In the genomic region with DNA sequence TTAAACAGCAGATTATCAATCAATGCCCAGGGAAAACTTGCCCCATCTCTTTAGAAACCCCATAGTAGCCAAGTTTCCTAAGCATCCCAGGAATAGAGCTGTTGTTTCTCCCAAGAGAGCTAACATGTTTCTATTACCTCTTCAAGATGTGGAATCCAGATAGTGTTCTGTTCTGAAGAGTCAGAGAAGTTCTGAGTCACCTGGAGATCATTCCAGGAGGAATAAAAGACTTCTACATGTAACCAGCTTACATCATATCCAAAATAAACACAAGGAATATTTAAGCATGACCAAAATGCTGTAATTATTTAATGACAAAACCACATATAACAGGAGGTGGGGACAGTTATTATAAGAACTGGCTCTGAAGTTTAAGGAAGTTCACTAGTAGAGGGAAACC, we compare ENCODE assay signal across 17 cellular contexts. TPM values are rescaled to one million over a fixed set of nuclear protein-coding genes. Genes with fewer than 3 reads are reported as not detected.
DNase-seq lines count a peak whose midpoint lies in the region; TF ChIP-seq lines count a peak whose summit lies in the region.
"Had no signal": no experiment of that assay in that cellular context is flagged by ENCODE, and none has a peak within 500 bp of the region (broad histone marks: within the 10 kb centered on the region; RNA-seq: fewer than 3 reads in every experiment).

No MANE protein-coding gene starts in this region.

- no peaks in the 10 kb centered on the region for H3K9me3 ChIP-seq in Karpas-422 (ENCODE audit: low read length)
- H3K9me3 ChIP-seq in breast epithelium: no peaks in the 10 kb centered on the region
- no peaks in the 10 kb centered on the region for H3K9me3 ChIP-seq in parathyroid adenoma (ENCODE audit: control insufficient read depth, low read length)
- H3K9me3 ChIP-seq: body of pancreas, gastroesophageal sphincter, SJCRH30, vagina had no signal

- no peak overlapping the region for H3K9ac ChIP-seq in Karpas-422 (ENCODE audit: low read length)
- no peak overlapping the region for H3K9ac ChIP-seq in parathyroid adenoma

- H3K27ac Mint-ChIP-seq in activated naive CD4-positive, alpha-beta T cell treated with anti-CD3 and anti-CD28 coated beads, Interleukin-2, amount 10 ng/mL, durations not matched to agents 7 days and 5 days: peak overlapping the region; percentile 50
- H3K27ac Mint-ChIP-seq in activated naive CD4-positive, alpha-beta T cell treated with anti-CD3 and anti-CD28 coated beads for 36 hours: no peak overlapping the region
- H3K27ac Mint-ChIP-seq in CD14-positive monocyte: no peak overlapping the region
- H3K27ac Mint-ChIP-seq: stimulated activated naive B cell treated with anti-CD40 and anti-IgM and Interleukin-4, amounts not matched to agents 10 μg/mL and 1 μg/mL and 100 μg/mL, for 72 hours had no signal

- DNase-seq in activated naive CD4-positive, alpha-beta T cell treated with anti-CD3 and anti-CD28 coated beads, Interleukin-2, amount 10 ng/mL, durations not matched to agents 7 days and 5 days: no peak
- no peak for DNase-seq in activated naive CD4-positive, alpha-beta T cell treated with anti-CD3 and anti-CD28 coated beads for 36 hours
- DNase-seq in Karpas-422: no peak
- no peak for DNase-seq in breast epithelium (ENCODE audit: low spot score in 2 of 2)
- no peak for DNase-seq in SK-N-DZ (ENCODE audit: low spot score)
- DNase-seq in CD14-positive monocyte (ENCODE audit: low spot score): no peak
- no peak for DNase-seq in RWPE1 (ENCODE audit: low spot score)
- DNase-seq: body of pancreas; left colon; NCI-H187 treated with DMSO at 0.1 percent for 48 hours; NCI-H748 treated with DMSO at 0.1 percent for 48 hours; SJCRH30; stimulated activated CD4-positive, alpha-beta T cell treated with anti-CD3 and anti-CD28 coated beads, Interleukin-4, amount 100 ng/mL, for 24 hours; stimulated activated naive B cell treated with anti-CD40 and anti-IgM and Interleukin-4, amounts not matched to agents 10 μg/mL and 1 μg/mL and 100 μg/mL, for 72 hours had no signal

- H3K4me2 ChIP-seq in Karpas-422 (ENCODE audit: low read depth, low read length, poor library complexity, severe bottlenecking): peak overlapping the region; percentile 38
- H3K4me2 ChIP-seq in parathyroid adenoma (ENCODE audit: low read length): no peak overlapping the region

- H3K9me3 Mint-ChIP-seq in activated naive CD4-positive, alpha-beta T cell treated with anti-CD3 and anti-CD28 coated beads, Interleukin-2, amount 10 ng/mL, durations not matched to agents 7 days and 5 days: no peaks in the 10 kb centered on the region
- H3K9me3 Mint-ChIP-seq in activated naive CD4-positive, alpha-beta T cell treated with anti-CD3 and anti-CD28 coated beads for 36 hours: no peaks in the 10 kb centered on the region
- peaks cover 0 to 2% (median 0%) of the 10 kb centered on the region in 7 donors for H3K9me3 Mint-ChIP-seq in CD14-positive monocyte
- H3K9me3 Mint-ChIP-seq: stimulated activated naive B cell treated with anti-CD40 and anti-IgM and Interleukin-4, amounts not matched to agents 10 μg/mL and 1 μg/mL and 100 μg/mL, for 72 hours had no signal

- H3K36me3 Mint-ChIP-seq in activated naive CD4-positive, alpha-beta T cell treated with anti-CD3 and anti-CD28 coated beads, Interleukin-2, amount 10 ng/mL, durations not matched to agents 7 days and 5 days: no peaks in the 10 kb centered on the region
- H3K36me3 Mint-ChIP-seq in activated naive CD4-positive, alpha-beta T cell treated with anti-CD3 and anti-CD28 coated beads for 36 hours (ENCODE audit: low read depth): no peaks in the 10 kb centered on the region
- no peaks in the 10 kb centered on the region for H3K36me3 Mint-ChIP-seq in CD14-positive monocyte
- H3K36me3 Mint-ChIP-seq: stimulated activated naive B cell treated with anti-CD40 and anti-IgM and Interleukin-4, amounts not matched to agents 10 μg/mL and 1 μg/mL and 100 μg/mL, for 72 hours had no signal

- H3K27me3 Mint-ChIP-seq in activated naive CD4-positive, alpha-beta T cell treated with anti-CD3 and anti-CD28 coated beads, Interleukin-2, amount 10 ng/mL, durations not matched to agents 7 days and 5 days: peaks cover 27% of the 10 kb centered on the region
- no peaks in the 10 kb centered on the region for H3K27me3 Mint-ChIP-seq in activated naive CD4-positive, alpha-beta T cell treated with anti-CD3 and anti-CD28 coated beads for 36 hours (ENCODE audit: low read depth)
- H3K27me3 Mint-ChIP-seq in CD14-positive monocyte (ENCODE audit: low read depth in 3 of 3): peaks cover 1 to 4% (median 2%) of the 10 kb centered on the region in 3 donors

- POLR2A ChIA-PET in RWPE1 (lab: Yijun Ruan, JAX; ENCODE audit: low non-redundant PET): no interaction called here

- H3K27me3 ChIP-seq in Karpas-422 (ENCODE audit: low read length) (no peaks in the 10 kb centered on the region), breast epithelium (no peaks in the 10 kb centered on the region), parathyroid adenoma (ENCODE audit: control insufficient read depth, insufficient read depth, low read length) (no peaks in the 10 kb centered on the region)
- H3K27me3 ChIP-seq: body of pancreas, gastroesophageal sphincter, SJCRH30, vagina had no signal

- H3K4me1 ChIP-seq in Karpas-422 (ENCODE audit: low read length) (peaks cover 4% of the 10 kb centered on the region; the same call in 1 of the 2 replicates), breast epithelium (no peaks in the 10 kb centered on the region), parathyroid adenoma (no peaks in the 10 kb centered on the region)
- H3K4me1 ChIP-seq: SJCRH30, vagina had no signal

- no peaks in the 10 kb centered on the region for H3K36me3 ChIP-seq in Karpas-422 (ENCODE audit: insufficient read depth, low read length)
- no peaks in the 10 kb centered on the region for H3K36me3 ChIP-seq in breast epithelium
- H3K36me3 ChIP-seq in parathyroid adenoma (ENCODE audit: control insufficient read depth, insufficient read depth, low read length): no peaks in the 10 kb centered on the region
- H3K36me3 ChIP-seq: gastroesophageal sphincter, SJCRH30, vagina had no signal

- peaks cover 22% of the 10 kb centered on the region for H3K4me1 Mint-ChIP-seq in activated naive CD4-positive, alpha-beta T cell treated with anti-CD3 and anti-CD28 coated beads, Interleukin-2, amount 10 ng/mL, durations not matched to agents 7 days and 5 days
- peaks cover 10% of the 10 kb centered on the region for H3K4me1 Mint-ChIP-seq in activated naive CD4-positive, alpha-beta T cell treated with anti-CD3 and anti-CD28 coated beads for 36 hours (ENCODE audit: low read depth)
- peaks cover 12% of the 10 kb centered on the region for H3K4me1 Mint-ChIP-seq in CD14-positive monocyte

- no peak for TF ChIP-seq CTCF in breast epithelium (IDR thresholded peaks at IDR 0.05)
- no peak for TF ChIP-seq CTCF in parathyroid adenoma (IDR thresholded peaks at IDR 0.05)
- TF ChIP-seq CTCF in CD14-positive monocyte (IDR thresholded peaks at IDR 0.05): no peak
- TF ChIP-seq CTCF in RWPE1 (conservative IDR thresholded peaks at IDR 0.05; ENCODE audit: low read depth): no peak

- H3K4me3 Mint-ChIP-seq in activated naive CD4-positive, alpha-beta T cell treated with anti-CD3 and anti-CD28 coated beads, Interleukin-2, amount 10 ng/mL, durations not matched to agents 7 days and 5 days: no peak overlapping the region
- no peak overlapping the region for H3K4me3 Mint-ChIP-seq in activated naive CD4-positive, alpha-beta T cell treated with anti-CD3 and anti-CD28 coated beads for 36 hours
- H3K4me3 Mint-ChIP-seq in CD14-positive monocyte: peak overlapping the region in 1 of 2 donors; percentile 37
- H3K4me3 Mint-ChIP-seq: stimulated activated naive B cell treated with anti-CD40 and anti-IgM and Interleukin-4, amounts not matched to agents 10 μg/mL and 1 μg/mL and 100 μg/mL, for 72 hours had no signal

- H3K4me3 ChIP-seq in Karpas-422 (ENCODE audit: low read length) (no peak overlapping the region; the same call in 1 of the 2 replicates), breast epithelium (peak overlapping the region in 2 of 3 donors; percentile 20 to 26), parathyroid adenoma (ENCODE audit: low read depth, low read length) (no peak overlapping the region)
- H3K4me3 ChIP-seq: body of pancreas, gastroesophageal sphincter, SJCRH30, vagina had no signal

- H4K20me1 ChIP-seq in Karpas-422 (ENCODE audit: insufficient read depth, low read depth, low read length): no peaks in the 10 kb centered on the region

- no peak for TF ChIP-seq POLR2A in breast epithelium (IDR thresholded peaks at IDR 0.05)

- H2AFZ ChIP-seq in Karpas-422 (ENCODE audit: low read length): peak overlapping the region; percentile 30; the same call in 1 of the 2 replicates
- H2AFZ ChIP-seq in parathyroid adenoma: peak overlapping the region; percentile 0

- H3K79me2 ChIP-seq in Karpas-422 (ENCODE audit: low read length) (no peaks in the 10 kb centered on the region), parathyroid adenoma (no peaks in the 10 kb centered on the region)

- intact Hi-C loops in activated naive CD4-positive, alpha-beta T cell treated with anti-CD3 and anti-CD28 coated beads for 36 hours (cut with micrococcal nuclease): no loop called here
- intact Hi-C loops in breast epithelium (cut with DNase I; ENCODE audit: low total_unique reads): no loop called here
- intact Hi-C loops in CD14-positive monocyte (cut with micrococcal nuclease): no loop called here

- H3K27ac ChIP-seq in Karpas-422 (ENCODE audit: low read length) (no peak overlapping the region), breast epithelium (peak overlapping the region; percentile 32 to 57), parathyroid adenoma (no peak overlapping the region), RWPE1 (no peak overlapping the region)
- H3K27ac ChIP-seq: gastroesophageal sphincter, SJCRH30, vagina had no signal

- H3K9me2 ChIP-seq in Karpas-422 (replicated peaks; ENCODE audit: insufficient read depth, low read length): no peaks in the 10 kb centered on the region

- CTCF ChIA-PET in activated naive CD4-positive, alpha-beta T cell treated with anti-CD3 and anti-CD28 coated beads, Interleukin-2, amount 10 ng/mL, durations not matched to agents 7 days and 5 days (lab: Charles Lee): interaction anchor here (1.1 to 1.4 kb wide), 3 partner anchors 9 to 553 kb away, joined by 3 to 4 read pairs (median 3); no protein-coding TSS in a partner anchor
- CTCF ChIA-PET in activated naive CD4-positive, alpha-beta T cell treated with anti-CD3 and anti-CD28 coated beads for 36 hours (lab: Charles Lee): interaction anchor here (0.6 to 1.0 kb wide), 3 partner anchors 31 to 467 kb away, joined by 3 to 4 read pairs (median 3); no protein-coding TSS in a partner anchor
- CTCF ChIA-PET in RWPE1 (lab: Yijun Ruan, JAX): interaction anchor here (0.6 kb wide), 1 partner anchor 498 kb away, joined by 3 read pairs; no protein-coding TSS in a partner anchor

RNA-seq across cellular contexts. Expression of a gene that starts 51.0 kb away (rescaled TPM):
- 10 to 100 TPM; 57.1 to 60.2 TPM for total RNA-seq in activated naive CD4-positive, alpha-beta T cell treated with anti-CD3 and anti-CD28 coated beads for 36 hours
- total RNA-seq in Karpas-422 (2014; rRNA removed; shearing (Covaris generic); ENCODE audit: low replicate concordance): 24.0 and 34.3 TPM in 2 replicates
- 10 to 100 TPM; 31.4 to 56.5 (median 45.2) TPM for total RNA-seq in breast epithelium
- polyA plus RNA-seq in SK-N-DZ (2014; cell fraction: cytosol; rRNA removed): 35.8 and 42.4 TPM in 2 replicates
- polyA plus RNA-seq in SK-N-DZ (2014; cell fraction: nucleus; rRNA removed): 11.0 and 23.8 TPM in 2 replicates
- polyA plus RNA-seq in CD14-positive monocyte: 10 to 100 TPM; 46.5 to 51.2 TPM

Comparison
In these comparisons a context has a peak if more than half of its experiments do, and no peak if none do; other contexts are left out.
1. H3K27ac ChIP-seq: peak in breast epithelium (2 of 2); none in Karpas-422 (single experiment), parathyroid adenoma (single experiment) and RWPE1 (single experiment).
2. H3K4me3 ChIP-seq: peak in breast epithelium (2 of 3); none in Karpas-422 (single experiment) and parathyroid adenoma (single experiment).